In the genomic region with DNA sequence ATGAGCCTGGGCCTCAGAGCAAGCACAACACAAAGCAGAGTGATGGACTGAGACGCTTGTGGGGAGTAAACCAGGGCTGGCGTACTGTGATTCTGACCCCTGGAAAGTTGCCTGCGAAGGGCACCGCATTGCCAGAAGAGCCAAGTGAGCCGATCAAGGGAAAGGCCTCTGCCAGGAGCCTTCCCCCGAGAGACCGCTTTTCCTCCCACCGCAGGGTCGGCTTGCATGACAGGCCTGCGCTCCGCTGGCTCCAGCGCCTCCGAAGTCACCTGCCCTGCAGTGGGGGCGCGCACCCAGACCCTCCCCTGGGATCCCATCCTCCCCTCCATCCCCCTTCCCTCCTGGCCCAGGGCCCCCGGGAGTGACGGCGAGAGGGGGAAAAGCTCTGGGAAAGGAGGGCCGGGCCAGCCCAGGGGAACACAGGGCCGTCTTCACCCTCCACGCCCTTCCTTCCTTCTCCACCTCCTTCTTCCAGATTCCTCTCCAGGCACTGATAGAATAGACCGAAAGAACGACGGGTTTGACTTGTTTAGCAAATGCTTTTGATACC, we compare ENCODE assay signal across 8 cellular contexts.
DNase-seq lines count a peak whose midpoint lies in the region; ATAC-seq, FAIRE-seq and TF ChIP-seq lines count a peak whose summit lies in the region.

No MANE protein-coding gene starts in this region.

- no peaks in the 10 kb centered on the region for H3K9me1 ChIP-seq in K562 (ENCODE audit: control insufficient read depth, insufficient read depth, low read length)
- H3K9me1 ChIP-seq in keratinocyte (ENCODE audit: control insufficient read depth, extremely low read depth, insufficient read depth, low read length) = no peaks in the 10 kb centered on the region

- peaks cover 45% of the 10 kb centered on the region for H3K4me1 Mint-ChIP-seq in stimulated activated naive CD8-positive, alpha-beta T cell treated with anti-CD3 and anti-CD28 coated beads, Interleukin-15, amount 100 ng/mL, for 72 hours

- H3K27ac ChIP-seq in K562 (ENCODE audit: extremely low read depth, low read depth, low read length) (no peak overlapping the region), keratinocyte (ENCODE audit: control insufficient read depth, insufficient read depth, low read length) (peak overlapping the region; percentile 58)

- H3K4me2 ChIP-seq in K562 (ENCODE audit: insufficient read depth, low read length) (peak overlapping the region; percentile 86), keratinocyte (ENCODE audit: control insufficient read depth, extremely low read depth, insufficient read depth, low read depth, low read length) (peak overlapping the region; percentile 94)

- POLR2A ChIA-PET in K562 (lab: Yijun Ruan, JAX) = no interaction called here

- no peak for FAIRE-seq in K562 (lab: Jason Lieb, UNC)
- FAIRE-seq in keratinocyte (lab: Jason Lieb, UNC) = no peak

- H3K9me3 ChIP-seq in MG63 (no peaks in the 10 kb centered on the region), K562 (replicated peaks; ENCODE audit: control insufficient read depth, insufficient read depth, low read depth, low read length) (no peaks in the 10 kb centered on the region), keratinocyte (ENCODE audit: control insufficient read depth, low read depth, low read length) (no peaks in the 10 kb centered on the region)

- H4K20me1 ChIP-seq in K562 (replicated peaks; ENCODE audit: control insufficient read depth, insufficient read depth, low read length) (no peaks in the 10 kb centered on the region), keratinocyte (ENCODE audit: control insufficient read depth, extremely low read depth, insufficient read depth, low read length) (no peaks in the 10 kb centered on the region)

- DNase-seq in MG63 (peak; percentile 12), K562 (ENCODE audit: extremely low read depth in 1 of 4, low spot score in 3 of 4) (peak in 3 of 4 experiments; percentile 42 to 53 (median 45)), keratinocyte (ENCODE audit: low read depth, low spot score) (no peak), cerebellar nuclear complex (lab: John Stamatoyannopoulos, UW) (no peak)
- DNase-seq in stimulated activated naive CD8-positive, alpha-beta T cell treated with anti-CD3 and anti-CD28 coated beads, Interleukin-15, amount 100 ng/mL, for 72 hours = no peak
- no peak for DNase-seq in effector CD8-positive, alpha-beta T cell (lab: John Stamatoyannopoulos, UW)

- no peak for TF ChIP-seq POLR2A in K562 (conservative IDR thresholded peaks at IDR 0.05)

- H3K4me3 ChIP-seq in GM12875 (ENCODE audit: low read depth, low read length) (peak overlapping the region; percentile 38), MG63 (peak overlapping the region; percentile 24), K562 (peak overlapping the region; percentile 20), keratinocyte (ENCODE audit: control insufficient read depth in 2 of 3, extremely low read depth in 1 of 3, insufficient read depth in 2 of 3, low read depth in 1 of 3, low read length in 3 of 3) (peak overlapping the region; percentile 24 to 92 (median 60))

- H2AFZ ChIP-seq in K562 (ENCODE audit: low read depth, low read length) = peak overlapping the region; percentile 97
- H2AFZ ChIP-seq in keratinocyte (ENCODE audit: control insufficient read depth, low read length) = peak overlapping the region; percentile 99

- CTCF ChIA-PET in K562 (lab: Yijun Ruan, JAX; ENCODE audit: low intra/inter-chr PET ratio) = interaction anchor here (0.8 to 3.0 kb wide), 9 partner anchors 53 to 766 kb away, joined by 3 to 68 read pairs (median 6); partner anchors contain the start of genes BCAS2, DENND2C and NRAS

- H3K9ac ChIP-seq in K562 (ENCODE audit: insufficient read depth in 1 of 2, low read depth in 2 of 2, low read length in 2 of 2) = peak overlapping the region; percentile 39 to 75; a peak in 2 of 4 replicates
- peak overlapping the region; percentile 72 for H3K9ac ChIP-seq in keratinocyte (ENCODE audit: control insufficient read depth, extremely low read depth, insufficient read depth, low read length)

- no peaks in the 10 kb centered on the region for H3K27me3 ChIP-seq in MG63
- no peaks in the 10 kb centered on the region; a peak in 1 of 5 replicates for H3K27me3 ChIP-seq in K562 (ENCODE audit: control insufficient read depth in 2 of 2, insufficient read depth in 2 of 2, low read length in 2 of 2)
- H3K27me3 ChIP-seq in keratinocyte (ENCODE audit: control insufficient read depth, extremely low read depth, insufficient read depth, low read length) = no peaks in the 10 kb centered on the region

- dilution Hi-C loops in keratinocyte (cut with MboI; ENCODE audit: extremely low pct_ligation_motif_present, low sequenced_read_pairs) = no loop called here

- H3K9me3 Mint-ChIP-seq in stimulated activated naive CD8-positive, alpha-beta T cell treated with anti-CD3 and anti-CD28 coated beads, Interleukin-15, amount 100 ng/mL, for 72 hours = peaks cover 6% of the 10 kb centered on the region in 2 donors

- WGBS in K562 (ENCODE audit: insufficient coverage, low coverage, missing lambda C conversion rate) = 55% methylated on average over 20 of the region's 24 CpGs

- TF ChIP-seq CTCF in GM12875 (IDR thresholded peaks at IDR 0.05; ENCODE audit: borderline replicate concordance, insufficient read depth, low read depth, low read length) (no peak), K562 (IDR thresholded peaks at IDR 0.05 in 2 of 3, conservative IDR thresholded peaks at IDR 0.05 in 1 of 3; ENCODE audit: insufficient read depth in 2 of 3, low read depth in 1 of 3, low read length in 3 of 3) (no peak), keratinocyte (optimal IDR thresholded peaks at IDR 0.05 in 1 of 3, IDR thresholded peaks at IDR 0.05 in 1 of 3, conservative IDR thresholded peaks at IDR 0.05 in 1 of 3; ENCODE audit: extremely low read depth in 1 of 3, insufficient read depth in 2 of 3, low read length in 3 of 3) (peak in 1 of 3 experiments; percentile 9)

- in situ Hi-C loops in K562 (cut with MboI) = no loop called here

- no peak for TF ChIP-seq RAD21 in K562 (CRISPR knock-in tag; conservative IDR thresholded peaks at IDR 0.05 in 1 of 2, IDR thresholded peaks at IDR 0.05 in 1 of 2)

- no peaks in the 10 kb centered on the region for H3K27me3 Mint-ChIP-seq in stimulated activated naive CD8-positive, alpha-beta T cell treated with anti-CD3 and anti-CD28 coated beads, Interleukin-15, amount 100 ng/mL, for 72 hours

- TF ChIP-seq EP300 in K562 (IDR thresholded peaks at IDR 0.05; ENCODE audit: low read length) = no peak

- peak overlapping the region; percentile 93 to 98 for H3K4me3 Mint-ChIP-seq in stimulated activated naive CD8-positive, alpha-beta T cell treated with anti-CD3 and anti-CD28 coated beads, Interleukin-15, amount 100 ng/mL, for 72 hours

- intact Hi-C loops in K562 (cut with micrococcal nuclease) = loop anchor here (1.0 to 10.0 kb wide), 5 partner anchors 43 to 409 kb away; partner anchors contain the start of gene CSDE1

- H3K27ac Mint-ChIP-seq in stimulated activated naive CD8-positive, alpha-beta T cell treated with anti-CD3 and anti-CD28 coated beads, Interleukin-15, amount 100 ng/mL, for 72 hours = peak overlapping the region; percentile 82 to 97

- H3K79me2 ChIP-seq in K562 (ENCODE audit: control insufficient read depth, insufficient read depth, low read length) (no peaks in the 10 kb centered on the region), keratinocyte (ENCODE audit: control insufficient read depth, insufficient read depth, low read length) (no peaks in the 10 kb centered on the region)

- H3K4me1 ChIP-seq in K562 (replicated peaks in 1 of 2; ENCODE audit: control insufficient read depth in 2 of 2, insufficient read depth in 2 of 2, low read length in 2 of 2) (peaks cover 2 to 12% of the 10 kb centered on the region in 2 experiments; a peak in 4 of 5 replicates), keratinocyte (ENCODE audit: control insufficient read depth, extremely low read depth, insufficient read depth, low read length) (peaks cover 4% of the 10 kb centered on the region)

- no TSS peak for BruUV-seq in K562 (replicated peaks; lab: Mats Ljungman, UMichigan)

- H3K36me3 ChIP-seq in MG63 = no peaks in the 10 kb centered on the region
- H3K36me3 ChIP-seq in K562 (ENCODE audit: control insufficient read depth, insufficient read depth, low read length) = no peaks in the 10 kb centered on the region
- H3K36me3 ChIP-seq in keratinocyte (ENCODE audit: control insufficient read depth in 2 of 2, extremely low read depth in 1 of 2, insufficient read depth in 2 of 2, low read length in 2 of 2) = no peaks in the 10 kb centered on the region

- ATAC-seq in GM21825 (IDR thresholded peaks at IDR 0.05; ENCODE audit: unreplicated experiment) = peak; percentile 29
- peak; percentile 72 for ATAC-seq in K562
- ATAC-seq in stimulated activated naive CD8-positive, alpha-beta T cell treated with anti-CD3 and anti-CD28 coated beads, Interleukin-15, amount 100 ng/mL, for 72 hours = peak; percentile 49

TF ChIP-seq in K562, 482 proteins besides CTCF, POLR2A, EP300 and RAD21 (continues in another document):
- TF ChIP-seq SMAD2 (IDR thresholded peaks at IDR 0.05; ENCODE audit: low read depth, low read length) (no peak), HOXB6 (CRISPR knock-in tag; IDR thresholded peaks at IDR 0.05; ENCODE audit: borderline replicate concordance) (no peak), ZNF644 (tag; IDR thresholded peaks at IDR 0.05; ENCODE audit: low read depth) (no peak), ZFX (CRISPR knock-in tag; IDR thresholded peaks at IDR 0.05) (peak; percentile 44; the same call in 1 of the 2 replicates), DLX4 (CRISPR knock-in tag; IDR thresholded peaks at IDR 0.05) (no peak), ZNF707 (CRISPR knock-in tag; conservative IDR thresholded peaks at IDR 0.05) (no peak)
- TF ChIP-seq, protein P1, sequence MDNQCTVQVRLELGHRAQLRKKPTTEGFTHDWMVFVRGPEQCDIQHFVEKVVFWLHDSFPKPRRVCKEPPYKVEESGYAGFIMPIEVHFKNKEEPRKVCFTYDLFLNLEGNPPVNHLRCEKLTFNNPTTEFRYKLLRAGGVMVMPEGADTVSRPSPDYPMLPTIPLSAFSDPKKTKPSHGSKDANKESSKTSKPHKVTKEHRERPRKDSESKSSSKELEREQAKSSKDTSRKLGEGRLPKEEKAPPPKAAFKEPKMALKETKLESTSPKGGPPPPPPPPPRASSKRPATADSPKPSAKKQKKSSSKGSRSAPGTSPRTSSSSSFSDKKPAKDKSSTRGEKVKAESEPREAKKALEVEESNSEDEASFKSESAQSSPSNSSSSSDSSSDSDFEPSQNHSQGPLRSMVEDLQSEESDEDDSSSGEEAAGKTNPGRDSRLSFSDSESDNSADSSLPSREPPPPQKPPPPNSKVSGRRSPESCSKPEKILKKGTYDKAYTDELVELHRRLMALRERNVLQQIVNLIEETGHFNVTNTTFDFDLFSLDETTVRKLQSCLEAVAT (IDR thresholded peaks at IDR 0.05) = 0 out of 4 replicates have a peak, but pooled peaks of 1 of the 2 experiments have one; percentile 7

Comparison
In these comparisons a context has a peak if more than half of its experiments do, and no peak if none do; other contexts are left out.
1. DNase-seq: peak in MG63 (single experiment) and K562 (3 of 4); none in keratinocyte (single experiment), stimulated activated naive CD8-positive, alpha-beta T cell treated with anti-CD3 and anti-CD28 coated beads, Interleukin-15, amount 100 ng/mL, for 72 hours (0 of 2), effector CD8-positive, alpha-beta T cell (single experiment) and cerebellar nuclear complex (0 of 2).
2. Peak in every context shown above with its lines, with median percentiles within 50 percentile points of each other: H3K4me3 ChIP-seq and ATAC-seq.